In the genomic region with DNA sequence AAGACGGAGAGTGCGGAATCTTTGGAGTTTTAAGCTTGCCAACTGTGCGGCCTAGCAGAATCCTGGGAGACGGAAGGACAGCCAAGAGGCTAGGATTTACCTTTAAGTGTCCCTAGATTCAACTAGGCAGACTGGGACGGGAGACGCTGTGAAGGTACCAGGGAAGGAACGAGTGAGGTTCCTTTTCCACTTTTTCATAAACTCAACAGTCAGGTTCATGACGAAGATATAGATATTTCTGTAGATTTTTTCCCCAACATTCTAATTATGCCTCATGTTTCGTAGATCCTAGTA, we compare ENCODE assay signal across 8 cellular contexts. TPM values are rescaled to one million over a fixed set of nuclear protein-coding genes. Genes with fewer than 3 reads are reported as not detected.
DNase-seq lines count a peak whose midpoint lies in the region; ATAC-seq and TF ChIP-seq lines count a peak whose summit lies in the region.

No MANE protein-coding gene starts in this region.

- H3K9me3 ChIP-seq in CD4-positive, alpha-beta T cell (ENCODE audit: control insufficient read depth, low read length): no peaks in the 10 kb centered on the region
- H3K9me3 ChIP-seq in duodenal mucosa (ENCODE audit: control insufficient read depth in 1 of 2, low read length in 2 of 2): no peaks in the 10 kb centered on the region

- peaks cover 70% of the 10 kb centered on the region for H3K4me1 Mint-ChIP-seq in CD4-positive, alpha-beta T cell (ENCODE audit: low read depth)
- H3K4me1 Mint-ChIP-seq in naive thymus-derived CD8-positive, alpha-beta T cell: peaks cover 26 to 63% (median 46%) of the 10 kb centered on the region in 4 donors

- H3K4me3 ChIP-seq in LNCaP clone FGC (ENCODE audit: low read depth, low read length): peak overlapping the region; percentile 64
- H3K4me3 ChIP-seq in duodenal mucosa (ENCODE audit: low read depth in 1 of 2, low read length in 2 of 2): peak overlapping the region; percentile 81 to 96

- no peaks in the 10 kb centered on the region for H3K9me3 Mint-ChIP-seq in CD4-positive, alpha-beta T cell
- H3K9me3 Mint-ChIP-seq in naive thymus-derived CD8-positive, alpha-beta T cell: peaks cover 0 to 4% (median 0%) of the 10 kb centered on the region in 9 donors

- peak overlapping the region; percentile 100 for H3K27ac Mint-ChIP-seq in CD4-positive, alpha-beta T cell
- peak overlapping the region; percentile 97 to 100 (median 99) for H3K27ac Mint-ChIP-seq in naive thymus-derived CD8-positive, alpha-beta T cell

- peaks cover 19% of the 10 kb centered on the region for H3K27me3 Mint-ChIP-seq in CD4-positive, alpha-beta T cell
- peaks cover 0 to 9% (median 0%) of the 10 kb centered on the region in 5 donors for H3K27me3 Mint-ChIP-seq in naive thymus-derived CD8-positive, alpha-beta T cell

- in situ Hi-C loops in GM13976 (cut with MboI; ENCODE audit: low sequenced_read_pairs, unreplicated experiment): no loop called here

- peak overlapping the region; percentile 97 for H3K4me3 Mint-ChIP-seq in CD4-positive, alpha-beta T cell
- peak overlapping the region; percentile 75 to 100 (median 95) for H3K4me3 Mint-ChIP-seq in naive thymus-derived CD8-positive, alpha-beta T cell

- CTCF ChIA-PET in CD4-positive, alpha-beta T cell (lab: Charles Lee): interaction anchor here (0.7 kb wide), 2 partner anchors 40 to 58 kb away, joined by 3 read pairs; no protein-coding TSS in a partner anchor

- DNase-seq in CD4-positive, alpha-beta T cell: no peak
- DNase-seq in LNCaP clone FGC (ENCODE audit: low read depth) (no peak), medulla oblongata (ENCODE audit: extremely low spot score) (no peak), GM13976 (ENCODE audit: low spot score) (no peak)
- DNase-seq in naive thymus-derived CD8-positive, alpha-beta T cell: no peak

- no peaks in the 10 kb centered on the region for H3K27me3 ChIP-seq in CD4-positive, alpha-beta T cell (ENCODE audit: control insufficient read depth, insufficient read depth, low read length)
- no peaks in the 10 kb centered on the region for H3K27me3 ChIP-seq in duodenal mucosa (ENCODE audit: control insufficient read depth in 1 of 2, insufficient read depth in 2 of 2, low read length in 2 of 2)

- peaks cover 63% of the 10 kb centered on the region for H3K36me3 Mint-ChIP-seq in CD4-positive, alpha-beta T cell (ENCODE audit: low read depth)
- peaks cover 12 to 42% (median 17%) of the 10 kb centered on the region in 3 donors for H3K36me3 Mint-ChIP-seq in naive thymus-derived CD8-positive, alpha-beta T cell

- H3K27ac ChIP-seq in CD4-positive, alpha-beta T cell (ENCODE audit: low read depth, low read length): peak overlapping the region; percentile 100
- H3K27ac ChIP-seq in duodenal mucosa (ENCODE audit: low read depth, low read length): peak overlapping the region; percentile 99

- ATAC-seq in CD4-positive, alpha-beta T cell (ENCODE audit: poor library complexity): no peak
- no peak for ATAC-seq in naive thymus-derived CD8-positive, alpha-beta T cell
- no peak for ATAC-seq in HG03045 (IDR thresholded peaks at IDR 0.05; ENCODE audit: unreplicated experiment)
- no peak for ATAC-seq in GM18505 (IDR thresholded peaks at IDR 0.05; ENCODE audit: unreplicated experiment)

- peaks cover 0 to 10% of the 10 kb centered on the region in 2 donors for H3K36me3 ChIP-seq in duodenal mucosa (ENCODE audit: control insufficient read depth in 1 of 2, insufficient read depth in 2 of 2, low read length in 2 of 2)

- intact Hi-C loops in CD4-positive, alpha-beta T cell (cut with DNase I, micrococcal nuclease): loop anchor here (2.0 to 10.0 kb wide), 4 partner anchors 551 to 1541 kb away; a partner anchor contains a TSS

- POLR2A ChIA-PET in CD4-positive, alpha-beta T cell (lab: Charles Lee): interaction anchor here (0.7 to 7.2 kb wide), 39 partner anchors 8 to 1880 kb away, joined by 3 to 132 read pairs (median 5); a partner anchor contains a TSS
- POLR2A ChIA-PET in naive thymus-derived CD8-positive, alpha-beta T cell (lab: Charles Lee): interaction anchor here (0.5 to 5.4 kb wide), 31 partner anchors 9 to 1601 kb away, joined by 3 to 97 read pairs (median 5); a partner anchor contains a TSS

- TF ChIP-seq CTCF in CD4-positive, alpha-beta T cell (IDR thresholded peaks at IDR 0.05): no peak
- TF ChIP-seq CTCF in LNCaP clone FGC (IDR thresholded peaks at IDR 0.05; ENCODE audit: control insufficient read depth, extremely low read depth, insufficient read depth) (no peak), GM13976 (IDR thresholded peaks at IDR 0.05; ENCODE audit: borderline replicate concordance, control extremely low read depth, extremely low read depth, insufficient read depth, missing control alignments) (no peak)

- H3K9ac ChIP-seq in duodenal mucosa (ENCODE audit: low read depth in 1 of 2, low read length in 2 of 2): peak overlapping the region; percentile 87 to 95

- peaks cover 30 to 32% of the 10 kb centered on the region in 2 donors for H3K4me1 ChIP-seq in duodenal mucosa (ENCODE audit: control insufficient read depth in 1 of 2, insufficient read depth in 2 of 2, low read length in 2 of 2)

- TF ChIP-seq POLR2A in GM18505 (IDR thresholded peaks at IDR 0.05; ENCODE audit: borderline replicate concordance, extremely low read depth, insufficient read depth, insufficient read length): no peak

RNA-seq across cellular contexts. Expression of a gene that starts 0.6 kb away (rescaled TPM):
- 10 to 100 TPM; 25.7 to 27.1 TPM for total RNA-seq in CD4-positive, alpha-beta T cell
- 10 to 100 TPM; 23.4 to 29.9 TPM for total RNA-seq in naive thymus-derived CD8-positive, alpha-beta T cell
- 10 to 100 TPM; 20.6 to 29.1 (median 25.1) TPM for polyA plus RNA-seq in naive thymus-derived CD8-positive, alpha-beta T cell
